1 cellular context compared by ENCODE assay signal in the genomic region with DNA sequence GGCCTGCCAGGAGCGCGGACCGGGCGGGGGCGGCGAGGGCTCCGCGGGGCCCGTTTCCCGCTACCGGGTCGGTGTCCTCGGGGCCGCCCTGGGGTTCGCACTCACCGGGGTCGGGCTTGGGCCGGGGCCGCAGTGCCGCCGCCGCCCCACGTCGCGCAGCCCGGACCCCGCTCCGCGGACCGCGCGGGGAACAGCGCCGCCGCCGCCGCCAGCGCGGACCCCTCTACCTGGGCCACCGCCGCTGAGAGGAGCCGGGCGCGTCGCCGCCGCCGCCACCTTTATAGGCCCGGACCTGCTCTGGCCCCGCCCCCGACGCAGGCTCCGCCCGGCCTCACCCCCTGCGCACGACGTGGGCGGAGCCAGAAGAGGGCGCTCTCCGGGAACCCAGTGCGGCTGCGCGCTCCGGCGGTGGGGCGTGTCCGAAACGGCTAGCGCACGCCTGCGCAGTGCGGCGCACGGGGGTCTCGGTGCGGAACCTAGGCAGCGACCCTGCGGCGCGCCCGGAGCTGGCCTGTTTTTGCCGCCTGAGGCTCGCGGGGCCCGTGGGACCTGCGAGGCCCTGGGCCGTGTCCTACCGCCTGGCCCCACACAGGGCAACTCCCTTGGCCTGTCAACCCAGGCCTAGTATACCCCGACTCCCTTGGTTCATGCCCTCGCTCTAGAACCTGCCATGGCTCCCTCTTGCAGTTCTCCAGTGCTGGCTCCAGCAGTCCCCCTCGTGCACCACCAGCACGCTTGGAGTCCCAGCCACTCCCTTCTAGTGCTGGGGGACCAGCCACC.
TF ChIP-seq lines count a peak whose summit lies in the region.

A gene (minus strand): TSS at position 254 of the 780 bp plus-strand sequence. CDS start 393 bp downstream, outside the sequence.

TF ChIP-seq in GM12878, 131 proteins besides CTCF, POLR2A, EP300 and RAD21 (continued from another document and continues in another):
- TF ChIP-seq POU2F2 (IDR thresholded peaks at IDR 0.05; ENCODE audit: borderline replicate concordance, low read depth, low read length) (peak; percentile 95), ZNF217 (IDR thresholded peaks at IDR 0.05) (peak; percentile 99), CBX3 (IDR thresholded peaks at IDR 0.05; ENCODE audit: borderline replicate concordance, low read depth) (no peak), DPF2 (IDR thresholded peaks at IDR 0.05) (peak; percentile 63), CREM (IDR thresholded peaks at IDR 0.05; ENCODE audit: low read depth) (0 out of 2 replicates have a peak, but pooled peaks have one; percentile 27), RELA (IDR thresholded peaks at IDR 0.05; ENCODE audit: borderline replicate concordance, partially characterized antibody) (peak; percentile 61), ZNF24 (IDR thresholded peaks at IDR 0.05) (no peak), NBN (IDR thresholded peaks at IDR 0.05) (peak; percentile 19; the same call in 1 of the 2 replicates), KDM1A (IDR thresholded peaks at IDR 0.05; ENCODE audit: borderline replicate concordance) (peak; percentile 96), KLF5 (IDR thresholded peaks at IDR 0.05; ENCODE audit: partially characterized antibody) (peak; percentile 37), MXI1 (IDR thresholded peaks at IDR 0.05; ENCODE audit: low read depth, low read length) (no peak), NFXL1 (IDR thresholded peaks at IDR 0.05; ENCODE audit: borderline replicate concordance) (peak; percentile 64; the same call in 1 of the 2 replicates), MEF2A (IDR thresholded peaks at IDR 0.05; ENCODE audit: insufficient read depth, low read depth, low read length) (peak; percentile 72; the same call in 1 of the 2 replicates), PAX5 (IDR thresholded peaks at IDR 0.05; ENCODE audit: borderline replicate concordance, low read depth, low read length) (peak; percentile 38; the same call in 1 of the 2 replicates), TCF3 (IDR thresholded peaks at IDR 0.05; ENCODE audit: borderline replicate concordance, insufficient read depth, low read depth, low read length) (peak; percentile 97), HDGF (IDR thresholded peaks at IDR 0.05) (peak; percentile 69), SP1 (IDR thresholded peaks at IDR 0.05; ENCODE audit: low read depth, low read length) (peak; percentile 74), SMAD5 (IDR thresholded peaks at IDR 0.05; ENCODE audit: low read depth) (peak; percentile 96), BACH1 (IDR thresholded peaks at IDR 0.05; ENCODE audit: borderline replicate concordance) (peak; percentile 99), IKZF1 (conservative IDR thresholded peaks at IDR 0.05) (peak; percentile 99), CBFB (IDR thresholded peaks at IDR 0.05; ENCODE audit: low read depth) (peak; percentile 68), HDAC2 (IDR thresholded peaks at IDR 0.05) (peak; percentile 95; the same call in 1 of the 2 replicates), CEBPB (IDR thresholded peaks at IDR 0.05; ENCODE audit: borderline replicate concordance in 1 of 2, low read depth in 2 of 2, low read length in 2 of 2) (no peak), BRCA1 (IDR thresholded peaks at IDR 0.05; ENCODE audit: low read depth, low read length) (no peak), HDAC6 (IDR thresholded peaks at IDR 0.05; ENCODE audit: unreplicated experiment) (peak; percentile 90), CHD2 (IDR thresholded peaks at IDR 0.05; ENCODE audit: borderline replicate concordance, low read depth, low read length) (peak; percentile 18; the same call in 1 of the 2 replicates), ZBED1 (IDR thresholded peaks at IDR 0.05; ENCODE audit: borderline replicate concordance) (no peak), TAF1 (IDR thresholded peaks at IDR 0.05; ENCODE audit: borderline replicate concordance, low read depth, low read length) (peak; percentile 94), RB1 (IDR thresholded peaks at IDR 0.05; ENCODE audit: borderline replicate concordance) (peak; percentile 84; the same call in 1 of the 2 replicates), BCL11A (IDR thresholded peaks at IDR 0.05; ENCODE audit: low read depth, low read length) (no peak), YY1 (IDR thresholded peaks at IDR 0.05; ENCODE audit: low read depth, low read length) (peak; percentile 86), POLR2AphosphoS5 (IDR thresholded peaks at IDR 0.05; ENCODE audit: low read length) (peak; percentile 99)
- TF ChIP-seq, protein P1, sequence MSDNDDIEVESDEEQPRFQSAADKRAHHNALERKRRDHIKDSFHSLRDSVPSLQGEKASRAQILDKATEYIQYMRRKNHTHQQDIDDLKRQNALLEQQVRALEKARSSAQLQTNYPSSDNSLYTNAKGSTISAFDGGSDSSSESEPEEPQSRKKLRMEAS (IDR thresholded peaks at IDR 0.05; ENCODE audit: low read depth, low read length) = peak; percentile 17; the same call in 1 of the 2 replicates
- TF ChIP-seq, protein P2, sequence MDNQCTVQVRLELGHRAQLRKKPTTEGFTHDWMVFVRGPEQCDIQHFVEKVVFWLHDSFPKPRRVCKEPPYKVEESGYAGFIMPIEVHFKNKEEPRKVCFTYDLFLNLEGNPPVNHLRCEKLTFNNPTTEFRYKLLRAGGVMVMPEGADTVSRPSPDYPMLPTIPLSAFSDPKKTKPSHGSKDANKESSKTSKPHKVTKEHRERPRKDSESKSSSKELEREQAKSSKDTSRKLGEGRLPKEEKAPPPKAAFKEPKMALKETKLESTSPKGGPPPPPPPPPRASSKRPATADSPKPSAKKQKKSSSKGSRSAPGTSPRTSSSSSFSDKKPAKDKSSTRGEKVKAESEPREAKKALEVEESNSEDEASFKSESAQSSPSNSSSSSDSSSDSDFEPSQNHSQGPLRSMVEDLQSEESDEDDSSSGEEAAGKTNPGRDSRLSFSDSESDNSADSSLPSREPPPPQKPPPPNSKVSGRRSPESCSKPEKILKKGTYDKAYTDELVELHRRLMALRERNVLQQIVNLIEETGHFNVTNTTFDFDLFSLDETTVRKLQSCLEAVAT (IDR thresholded peaks at IDR 0.05) = no peak; the same call in 1 of the 2 replicates
- TF ChIP-seq, protein P3, sequence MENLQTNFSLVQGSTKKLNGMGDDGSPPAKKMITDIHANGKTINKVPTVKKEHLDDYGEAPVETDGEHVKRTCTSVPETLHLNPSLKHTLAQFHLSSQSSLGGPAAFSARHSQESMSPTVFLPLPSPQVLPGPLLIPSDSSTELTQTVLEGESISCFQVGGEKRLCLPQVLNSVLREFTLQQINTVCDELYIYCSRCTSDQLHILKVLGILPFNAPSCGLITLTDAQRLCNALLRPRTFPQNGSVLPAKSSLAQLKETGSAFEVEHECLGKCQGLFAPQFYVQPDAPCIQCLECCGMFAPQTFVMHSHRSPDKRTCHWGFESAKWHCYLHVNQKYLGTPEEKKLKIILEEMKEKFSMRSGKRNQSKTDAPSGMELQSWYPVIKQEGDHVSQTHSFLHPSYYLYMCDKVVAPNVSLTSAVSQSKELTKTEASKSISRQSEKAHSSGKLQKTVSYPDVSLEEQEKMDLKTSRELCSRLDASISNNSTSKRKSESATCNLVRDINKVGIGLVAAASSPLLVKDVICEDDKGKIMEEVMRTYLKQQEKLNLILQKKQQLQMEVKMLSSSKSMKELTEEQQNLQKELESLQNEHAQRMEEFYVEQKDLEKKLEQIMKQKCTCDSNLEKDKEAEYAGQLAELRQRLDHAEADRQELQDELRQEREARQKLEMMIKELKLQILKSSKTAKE (IDR thresholded peaks at IDR 0.05; ENCODE audit: low read depth, poor library complexity, severe bottlenecking) = no peak
- TF ChIP-seq, protein P4, sequence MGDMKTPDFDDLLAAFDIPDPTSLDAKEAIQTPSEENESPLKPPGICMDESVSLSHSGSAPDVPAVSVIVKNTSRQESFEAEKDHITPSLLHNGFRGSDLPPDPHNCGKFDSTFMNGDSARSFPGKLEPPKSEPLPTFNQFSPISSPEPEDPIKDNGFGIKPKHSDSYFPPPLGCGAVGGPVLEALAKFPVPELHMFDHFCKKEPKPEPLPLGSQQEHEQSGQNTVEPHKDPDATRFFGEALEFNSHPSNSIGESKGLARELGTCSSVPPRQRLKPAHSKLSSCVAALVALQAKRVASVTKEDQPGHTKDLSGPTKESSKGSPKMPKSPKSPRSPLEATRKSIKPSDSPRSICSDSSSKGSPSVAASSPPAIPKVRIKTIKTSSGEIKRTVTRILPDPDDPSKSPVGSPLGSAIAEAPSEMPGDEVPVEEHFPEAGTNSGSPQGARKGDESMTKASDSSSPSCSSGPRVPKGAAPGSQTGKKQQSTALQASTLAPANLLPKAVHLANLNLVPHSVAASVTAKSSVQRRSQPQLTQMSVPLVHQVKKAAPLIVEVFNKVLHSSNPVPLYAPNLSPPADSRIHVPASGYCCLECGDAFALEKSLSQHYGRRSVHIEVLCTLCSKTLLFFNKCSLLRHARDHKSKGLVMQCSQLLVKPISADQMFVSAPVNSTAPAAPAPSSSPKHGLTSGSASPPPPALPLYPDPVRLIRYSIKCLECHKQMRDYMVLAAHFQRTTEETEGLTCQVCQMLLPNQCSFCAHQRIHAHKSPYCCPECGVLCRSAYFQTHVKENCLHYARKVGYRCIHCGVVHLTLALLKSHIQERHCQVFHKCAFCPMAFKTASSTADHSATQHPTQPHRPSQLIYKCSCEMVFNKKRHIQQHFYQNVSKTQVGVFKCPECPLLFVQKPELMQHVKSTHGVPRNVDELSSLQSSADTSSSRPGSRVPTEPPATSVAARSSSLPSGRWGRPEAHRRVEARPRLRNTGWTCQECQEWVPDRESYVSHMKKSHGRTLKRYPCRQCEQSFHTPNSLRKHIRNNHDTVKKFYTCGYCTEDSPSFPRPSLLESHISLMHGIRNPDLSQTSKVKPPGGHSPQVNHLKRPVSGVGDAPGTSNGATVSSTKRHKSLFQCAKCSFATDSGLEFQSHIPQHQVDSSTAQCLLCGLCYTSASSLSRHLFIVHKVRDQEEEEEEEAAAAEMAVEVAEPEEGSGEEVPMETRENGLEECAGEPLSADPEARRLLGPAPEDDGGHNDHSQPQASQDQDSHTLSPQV (IDR thresholded peaks at IDR 0.05) = 0 out of 2 replicates have a peak, but pooled peaks have one; percentile 47
- TF ChIP-seq, protein P5, sequence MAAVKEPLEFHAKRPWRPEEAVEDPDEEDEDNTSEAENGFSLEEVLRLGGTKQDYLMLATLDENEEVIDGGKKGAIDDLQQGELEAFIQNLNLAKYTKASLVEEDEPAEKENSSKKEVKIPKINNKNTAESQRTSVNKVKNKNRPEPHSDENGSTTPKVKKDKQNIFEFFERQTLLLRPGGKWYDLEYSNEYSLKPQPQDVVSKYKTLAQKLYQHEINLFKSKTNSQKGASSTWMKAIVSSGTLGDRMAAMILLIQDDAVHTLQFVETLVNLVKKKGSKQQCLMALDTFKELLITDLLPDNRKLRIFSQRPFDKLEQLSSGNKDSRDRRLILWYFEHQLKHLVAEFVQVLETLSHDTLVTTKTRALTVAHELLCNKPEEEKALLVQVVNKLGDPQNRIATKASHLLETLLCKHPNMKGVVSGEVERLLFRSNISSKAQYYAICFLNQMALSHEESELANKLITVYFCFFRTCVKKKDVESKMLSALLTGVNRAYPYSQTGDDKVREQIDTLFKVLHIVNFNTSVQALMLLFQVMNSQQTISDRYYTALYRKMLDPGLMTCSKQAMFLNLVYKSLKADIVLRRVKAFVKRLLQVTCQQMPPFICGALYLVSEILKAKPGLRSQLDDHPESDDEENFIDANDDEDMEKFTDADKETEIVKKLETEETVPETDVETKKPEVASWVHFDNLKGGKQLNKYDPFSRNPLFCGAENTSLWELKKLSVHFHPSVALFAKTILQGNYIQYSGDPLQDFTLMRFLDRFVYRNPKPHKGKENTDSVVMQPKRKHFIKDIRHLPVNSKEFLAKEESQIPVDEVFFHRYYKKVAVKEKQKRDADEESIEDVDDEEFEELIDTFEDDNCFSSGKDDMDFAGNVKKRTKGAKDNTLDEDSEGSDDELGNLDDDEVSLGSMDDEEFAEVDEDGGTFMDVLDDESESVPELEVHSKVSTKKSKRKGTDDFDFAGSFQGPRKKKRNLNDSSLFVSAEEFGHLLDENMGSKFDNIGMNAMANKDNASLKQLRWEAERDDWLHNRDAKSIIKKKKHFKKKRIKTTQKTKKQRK (IDR thresholded peaks at IDR 0.05; ENCODE audit: low read depth, low read length) = no peak
- TF ChIP-seq, protein P6, sequence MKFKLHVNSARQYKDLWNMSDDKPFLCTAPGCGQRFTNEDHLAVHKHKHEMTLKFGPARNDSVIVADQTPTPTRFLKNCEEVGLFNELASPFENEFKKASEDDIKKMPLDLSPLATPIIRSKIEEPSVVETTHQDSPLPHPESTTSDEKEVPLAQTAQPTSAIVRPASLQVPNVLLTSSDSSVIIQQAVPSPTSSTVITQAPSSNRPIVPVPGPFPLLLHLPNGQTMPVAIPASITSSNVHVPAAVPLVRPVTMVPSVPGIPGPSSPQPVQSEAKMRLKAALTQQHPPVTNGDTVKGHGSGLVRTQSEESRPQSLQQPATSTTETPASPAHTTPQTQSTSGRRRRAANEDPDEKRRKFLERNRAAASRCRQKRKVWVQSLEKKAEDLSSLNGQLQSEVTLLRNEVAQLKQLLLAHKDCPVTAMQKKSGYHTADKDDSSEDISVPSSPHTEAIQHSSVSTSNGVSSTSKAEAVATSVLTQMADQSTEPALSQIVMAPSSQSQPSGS (IDR thresholded peaks at IDR 0.05; ENCODE audit: low read length) = no peak
- TF ChIP-seq, protein P7, sequence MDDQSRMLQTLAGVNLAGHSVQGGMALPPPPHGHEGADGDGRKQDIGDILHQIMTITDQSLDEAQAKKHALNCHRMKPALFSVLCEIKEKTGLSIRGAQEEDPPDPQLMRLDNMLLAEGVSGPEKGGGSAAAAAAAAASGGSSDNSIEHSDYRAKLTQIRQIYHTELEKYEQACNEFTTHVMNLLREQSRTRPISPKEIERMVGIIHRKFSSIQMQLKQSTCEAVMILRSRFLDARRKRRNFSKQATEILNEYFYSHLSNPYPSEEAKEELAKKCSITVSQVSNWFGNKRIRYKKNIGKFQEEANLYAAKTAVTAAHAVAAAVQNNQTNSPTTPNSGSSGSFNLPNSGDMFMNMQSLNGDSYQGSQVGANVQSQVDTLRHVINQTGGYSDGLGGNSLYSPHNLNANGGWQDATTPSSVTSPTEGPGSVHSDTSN (IDR thresholded peaks at IDR 0.05; ENCODE audit: insufficient replicate concordance, low read depth, low read length) = no peak
- TF ChIP-seq, protein P8, sequence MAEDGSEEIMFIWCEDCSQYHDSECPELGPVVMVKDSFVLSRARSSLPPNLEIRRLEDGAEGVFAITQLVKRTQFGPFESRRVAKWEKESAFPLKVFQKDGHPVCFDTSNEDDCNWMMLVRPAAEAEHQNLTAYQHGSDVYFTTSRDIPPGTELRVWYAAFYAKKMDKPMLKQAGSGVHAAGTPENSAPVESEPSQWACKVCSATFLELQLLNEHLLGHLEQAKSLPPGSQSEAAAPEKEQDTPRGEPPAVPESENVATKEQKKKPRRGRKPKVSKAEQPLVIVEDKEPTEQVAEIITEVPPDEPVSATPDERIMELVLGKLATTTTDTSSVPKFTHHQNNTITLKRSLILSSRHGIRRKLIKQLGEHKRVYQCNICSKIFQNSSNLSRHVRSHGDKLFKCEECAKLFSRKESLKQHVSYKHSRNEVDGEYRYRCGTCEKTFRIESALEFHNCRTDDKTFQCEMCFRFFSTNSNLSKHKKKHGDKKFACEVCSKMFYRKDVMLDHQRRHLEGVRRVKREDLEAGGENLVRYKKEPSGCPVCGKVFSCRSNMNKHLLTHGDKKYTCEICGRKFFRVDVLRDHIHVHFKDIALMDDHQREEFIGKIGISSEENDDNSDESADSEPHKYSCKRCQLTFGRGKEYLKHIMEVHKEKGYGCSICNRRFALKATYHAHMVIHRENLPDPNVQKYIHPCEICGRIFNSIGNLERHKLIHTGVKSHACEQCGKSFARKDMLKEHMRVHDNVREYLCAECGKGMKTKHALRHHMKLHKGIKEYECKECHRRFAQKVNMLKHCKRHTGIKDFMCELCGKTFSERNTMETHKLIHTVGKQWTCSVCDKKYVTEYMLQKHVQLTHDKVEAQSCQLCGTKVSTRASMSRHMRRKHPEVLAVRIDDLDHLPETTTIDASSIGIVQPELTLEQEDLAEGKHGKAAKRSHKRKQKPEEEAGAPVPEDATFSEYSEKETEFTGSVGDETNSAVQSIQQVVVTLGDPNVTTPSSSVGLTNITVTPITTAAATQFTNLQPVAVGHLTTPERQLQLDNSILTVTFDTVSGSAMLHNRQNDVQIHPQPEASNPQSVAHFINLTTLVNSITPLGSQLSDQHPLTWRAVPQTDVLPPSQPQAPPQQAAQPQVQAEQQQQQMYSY (CRISPR knock-in tag; IDR thresholded peaks at IDR 0.05) = no peak
